In genomic region chr7:133742709-133743538, GRCh38 we compare ENCODE assay signal across 8 cellular contexts.
DNase-seq lines count a peak whose midpoint lies in the region; ATAC-seq and TF ChIP-seq lines count a peak whose summit lies in the region.

No MANE protein-coding gene starts in this region.

- POLR2A ChIA-PET in GM10248 (lab: Yijun Ruan, JAX), result no interaction called here
- POLR2A ChIA-PET in CD4-positive, alpha-beta memory T cell (lab: Charles Lee; ENCODE audit: partially characterized antibody), result no interaction called here

- H3K4me1 Mint-ChIP-seq in CD4-positive, alpha-beta memory T cell, result peaks cover 0 to 1% (median 0%) of the 10 kb centered on the region in 4 donors

- dilution Hi-C loops in mammary epithelial cell (cut with HindIII; ENCODE audit: low sequenced_read_pairs), result no loop called here

- H2AFZ ChIP-seq in mammary epithelial cell (ENCODE audit: low read depth, low read length), result no peak overlapping the region

- no peak overlapping the region for H3K27ac Mint-ChIP-seq in CD4-positive, alpha-beta memory T cell

- H3K79me2 ChIP-seq in mammary epithelial cell (ENCODE audit: insufficient read depth, low read length), result no peaks in the 10 kb centered on the region

- no peaks in the 10 kb centered on the region for H3K36me3 Mint-ChIP-seq in CD4-positive, alpha-beta memory T cell

- CTCF ChIA-PET in GM10248 (lab: Yijun Ruan, JAX) (interaction anchor here (0.8 to 1.6 kb wide), 10 partner anchors 8 to 398 kb away, joined by 3 to 5 read pairs (median 4); no protein-coding TSS in a partner anchor), mammary epithelial cell (lab: Charles Lee; ENCODE audit: low non-redundant PET) (interaction anchor here (0.6 kb wide), 1 partner anchor 307 kb away, joined by 4 read pairs; no protein-coding TSS in a partner anchor)
- CTCF ChIA-PET in CD4-positive, alpha-beta memory T cell (lab: Charles Lee; ENCODE audit: partially characterized antibody), result no interaction called here

- no peaks in the 10 kb centered on the region for H3K36me3 ChIP-seq in mammary epithelial cell (ENCODE audit: insufficient read depth, low read length)
- H3K36me3 ChIP-seq in neutrophil, result no peaks in the 10 kb centered on the region
- H3K36me3 ChIP-seq in CD4-positive, alpha-beta memory T cell (ENCODE audit: insufficient read depth, low read length), result no peaks in the 10 kb centered on the region

- no peak overlapping the region for H3K4me2 ChIP-seq in mammary epithelial cell (ENCODE audit: insufficient read depth, low read depth, low read length)

- no TSS peak for BruUV-seq in mammary epithelial cell (replicated peaks; lab: Mats Ljungman, UMichigan)

- no peak overlapping the region for H3K9ac ChIP-seq in mammary epithelial cell (ENCODE audit: insufficient read depth, low read length)

- H4K20me1 ChIP-seq in mammary epithelial cell (ENCODE audit: insufficient read depth, low read length), result no peaks in the 10 kb centered on the region

- H3K27me3 ChIP-seq in mammary epithelial cell (ENCODE audit: insufficient read depth, low read length), result no peaks in the 10 kb centered on the region
- no peaks in the 10 kb centered on the region for H3K27me3 ChIP-seq in neutrophil
- H3K27me3 ChIP-seq in CD4-positive, alpha-beta memory T cell (ENCODE audit: insufficient read depth, low read length), result no peaks in the 10 kb centered on the region

- no peak overlapping the region for H3K27ac ChIP-seq in mammary epithelial cell (ENCODE audit: insufficient read depth, low read depth, low read length)
- no peak overlapping the region for H3K27ac ChIP-seq in neutrophil
- no peak overlapping the region for H3K27ac ChIP-seq in CD4-positive, alpha-beta memory T cell (ENCODE audit: low read depth, low read length)

- H3K9me3 ChIP-seq in mammary epithelial cell (replicated peaks; ENCODE audit: insufficient read depth, low read length), result no peaks in the 10 kb centered on the region
- H3K9me3 ChIP-seq in neutrophil, result no peaks in the 10 kb centered on the region
- H3K9me3 ChIP-seq in CD4-positive, alpha-beta memory T cell (ENCODE audit: control insufficient read depth in 1 of 2, low read length in 2 of 2), result no peaks in the 10 kb centered on the region

- intact Hi-C loops in mammary epithelial cell (cut with micrococcal nuclease), result loop anchor here (1.0 to 10.0 kb wide), 4 partner anchors 178 to 682 kb away; no protein-coding TSS in a partner anchor
- intact Hi-C loops in CD4-positive, alpha-beta memory T cell (cut with micrococcal nuclease), result no loop called here

- TF ChIP-seq CTCF in GM10248 (IDR thresholded peaks at IDR 0.05; ENCODE audit: control extremely low read depth, extremely low read depth, low read depth, missing control alignments) (peak; percentile 43), mammary epithelial cell (conservative IDR thresholded peaks at IDR 0.05 in 1 of 2, IDR thresholded peaks at IDR 0.05 in 1 of 2; ENCODE audit: extremely low read depth in 1 of 2, insufficient read depth in 1 of 2, low read depth in 1 of 2, low read length in 2 of 2) (peak; percentile 53 to 63), neutrophil (IDR thresholded peaks at IDR 0.05) (peak; percentile 52)

- H3K4me3 ChIP-seq in mammary epithelial cell (replicated peaks in 1 of 3; ENCODE audit: insufficient read depth in 1 of 3, low read depth in 2 of 3, low read length in 3 of 3), result no peak overlapping the region
- no peak overlapping the region for H3K4me3 ChIP-seq in neutrophil (ENCODE audit: low read depth in 1 of 2, low read length in 1 of 2)
- H3K4me3 ChIP-seq in CD4-positive, alpha-beta memory T cell (ENCODE audit: low read length in 2 of 2), result no peak overlapping the region

- peaks cover 0 to 1% (median 0%) of the 10 kb centered on the region in 8 donors for H3K9me3 Mint-ChIP-seq in CD4-positive, alpha-beta memory T cell

- no peak for ATAC-seq in HG03439 (IDR thresholded peaks at IDR 0.05; ENCODE audit: unreplicated experiment)

- H3K27me3 Mint-ChIP-seq in CD4-positive, alpha-beta memory T cell, result no peaks in the 10 kb centered on the region

- no peak overlapping the region for H3K4me3 Mint-ChIP-seq in CD4-positive, alpha-beta memory T cell

- in situ Hi-C loops in mammary epithelial cell (cut with MboI; ENCODE audit: low sequenced_read_pairs in 2 of 2), result no loop called here

- WGBS in mammary epithelial cell (ENCODE audit: low coverage, missing lambda C conversion rate), result 71% methylated on average over 6 of the region's 6 CpGs

- peaks cover 14% of the 10 kb centered on the region for H3K4me1 ChIP-seq in mammary epithelial cell (ENCODE audit: insufficient read depth, low read length)
- peaks cover 10 to 11% of the 10 kb centered on the region in 2 experiments for H3K4me1 ChIP-seq in neutrophil (ENCODE audit: control insufficient read depth in 1 of 2, insufficient read depth in 1 of 2, low read depth in 1 of 2, low read length in 1 of 2)
- no peaks in the 10 kb centered on the region for H3K4me1 ChIP-seq in CD4-positive, alpha-beta memory T cell (ENCODE audit: insufficient read depth, low read length)

- DNase-seq in GM10248 (ENCODE audit: extremely low spot score), result no peak
- DNase-seq in NAMALWA (ENCODE audit: low spot score), result peak; percentile 52
- DNase-seq in mammary epithelial cell, result peak; percentile 16
- DNase-seq in CD4-positive, alpha-beta memory T cell, result no peak
- no peak for DNase-seq in KG1 (lab: John Stamatoyannopoulos, UW)
- DNase-seq in activated CD4-positive, alpha-beta T cell treated with anti-CD3 and anti-CD28 coated beads for 4 hours, result no peak

Comparison
In these comparisons a context has a peak if more than half of its experiments do, and no peak if none do; other contexts are left out.
1. DNase-seq: peak in NAMALWA (single experiment) and mammary epithelial cell (single experiment); none in GM10248 (single experiment), CD4-positive, alpha-beta memory T cell (0 of 5), KG1 (single experiment) and activated CD4-positive, alpha-beta T cell treated with anti-CD3 and anti-CD28 coated beads for 4 hours (0 of 2).
2. Peak in every context shown above with its lines, with median percentiles within 50 percentile points of each other: CTCF ChIP-seq.